20 cellular contexts compared by ENCODE assay signal in the genomic region with DNA sequence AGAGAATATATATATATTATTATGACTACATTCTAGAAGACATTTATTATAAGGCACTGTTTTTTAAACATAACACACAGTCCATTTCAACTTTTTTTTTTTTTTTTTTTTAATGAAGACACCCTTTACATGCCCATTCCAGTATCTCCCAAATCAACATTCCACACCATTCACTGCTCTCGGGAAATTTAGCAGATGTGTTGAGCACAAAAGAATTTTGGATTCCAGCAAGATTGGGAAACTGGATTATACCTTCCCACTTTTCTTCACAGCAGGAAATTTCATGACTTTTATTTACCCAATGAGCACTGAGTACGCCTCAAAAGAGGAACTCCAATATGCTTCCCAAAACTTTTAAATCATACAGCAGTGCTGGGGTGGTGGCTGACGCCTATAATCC.
"Had no signal": no experiment of that assay in that cellular context is flagged by ENCODE, and none has a peak within 500 bp of the region (broad histone marks: within the 10 kb centered on the region; RNA-seq: fewer than 3 reads in every experiment).

No MANE protein-coding gene starts in this region.

- H3K27ac ChIP-seq: colonic mucosa, pancreas, spleen, testis, tibial nerve, upper lobe of right lung, vagina had no signal

- H3K27me3 ChIP-seq: colonic mucosa, pancreas, spleen, testis, tibial nerve, upper lobe of right lung, vagina had no signal

- H3K4me3 ChIP-seq: colonic mucosa, mucosa of descending colon, pancreas, spleen, testis, tibial nerve, upper lobe of right lung, vagina had no signal

- DNase-seq: colonic mucosa; dermis blood vessel endothelial cell; effector CD4-positive, alpha-beta T cell; endodermal cell; erythroblast; islet precursor cell; mammary epithelial cell; mucosa of descending colon; naive thymus-derived CD8-positive, alpha-beta T cell; pancreas; spleen; stimulated activated CD4-positive, alpha-beta T cell treated with anti-CD3 and anti-CD28 coated beads, Interleukin-15, amount 100 ng/mL, for 24 hours; stimulated activated CD4-positive, alpha-beta T cell treated with anti-CD3 and anti-CD28 coated beads, Interleukin-2, amount 100 ng/mL, for 24 hours; stimulated activated CD4-positive, alpha-beta T cell treated with anti-CD3 and anti-CD28 coated beads, Interleukin-4, amount 100 ng/mL, for 4 hours; stimulated activated naive B cell treated with anti-CD40 and anti-IgM and Interleukin-4, amounts not matched to agents 10 μg/mL and 1 μg/mL and 100 μg/mL, for 72 hours; stimulated activated naive CD8-positive, alpha-beta T cell treated with anti-CD3 and anti-CD28 coated beads, Interleukin-15, amount 100 ng/mL, for 72 hours; testis; upper lobe of right lung had no signal

- H3K9me3 ChIP-seq: colonic mucosa, mucosa of descending colon, pancreas, testis, tibial nerve, upper lobe of right lung, vagina had no signal

- H3K36me3 ChIP-seq: colonic mucosa, pancreas, spleen, tibial nerve, upper lobe of right lung, vagina had no signal

- H3K4me1 ChIP-seq: colonic mucosa, pancreas, testis, upper lobe of right lung, vagina had no signal
